ENCODE assay signal across 8 cellular contexts in genomic region chr17:28949185-28950016, GRCh38. TPM values are rescaled to one million over a fixed set of nuclear protein-coding genes. Genes with fewer than 3 reads are reported as not detected.
A peak's percentile ranks its signal among the peaks of the same experiment; 100 is the strongest.
DNase-seq lines count a peak whose midpoint lies in the region; ATAC-seq, FAIRE-seq and TF ChIP-seq lines count a peak whose summit lies in the region.

No MANE protein-coding gene starts in this region.

- TF ChIP-seq CTCF in Peyer's patch (IDR thresholded peaks at IDR 0.05): no peak
- TF ChIP-seq CTCF in suprapubic skin (IDR thresholded peaks at IDR 0.05): no peak

- H3K4me3 ChIP-seq in ACC112 (ENCODE audit: low read depth, low read length): peak overlapping the region; percentile 95
- H3K4me3 ChIP-seq in H7 (ENCODE audit: insufficient read depth, low read depth, low read length): peak overlapping the region; percentile 97
- H3K4me3 ChIP-seq in Peyer's patch: peak overlapping the region; percentile 78 to 93 (median 87)
- peak overlapping the region; percentile 88 for H3K4me3 ChIP-seq in neuron (ENCODE audit: low read length)
- peak overlapping the region; percentile 85 for H3K4me3 ChIP-seq in suprapubic skin

- peaks cover 36% of the 10 kb centered on the region for H3K4me1 ChIP-seq in ACC112 (ENCODE audit: control insufficient read depth, insufficient read depth, low read length, unreplicated experiment)
- peaks cover 0 to 44% (median 9%) of the 10 kb centered on the region in 4 donors for H3K4me1 ChIP-seq in Peyer's patch
- H3K4me1 ChIP-seq in neuron (ENCODE audit: insufficient read depth, low read length): peaks cover 31% of the 10 kb centered on the region
- peaks cover 48% of the 10 kb centered on the region for H3K4me1 ChIP-seq in suprapubic skin

- H3K27ac ChIP-seq in ACC112 (ENCODE audit: low read depth, low read length) (peak overlapping the region; percentile 68), Peyer's patch (peak overlapping the region; percentile 91 to 99 (median 97)), suprapubic skin (peak overlapping the region; percentile 93)

- H3K36me3 ChIP-seq in ACC112 (ENCODE audit: insufficient read depth, low read length) (no peaks in the 10 kb centered on the region), H7 (replicated peaks; ENCODE audit: control insufficient read depth, insufficient read depth, low read length) (peaks cover 3% of the 10 kb centered on the region), Peyer's patch (peaks cover 0 to 3% (median 0%) of the 10 kb centered on the region in 3 donors), neuron (ENCODE audit: insufficient read depth, low read length) (peaks cover 17% of the 10 kb centered on the region), suprapubic skin (no peaks in the 10 kb centered on the region)

- no peak for ATAC-seq in GM18858 (IDR thresholded peaks at IDR 0.05; ENCODE audit: unreplicated experiment)

- TF ChIP-seq POLR2A in Peyer's patch (IDR thresholded peaks at IDR 0.05): peak in 1 of 2 donors; percentile 27
- peak in 1 of 2 donors; percentile 13 for TF ChIP-seq POLR2A in suprapubic skin (IDR thresholded peaks at IDR 0.05)

- H2AFZ ChIP-seq in ACC112 (ENCODE audit: low read length, unreplicated experiment) (peak overlapping the region; percentile 69), neuron (ENCODE audit: low read depth, low read length) (no peak overlapping the region)

- H3K27me3 ChIP-seq in ACC112 (ENCODE audit: insufficient read depth, low read length) (no peaks in the 10 kb centered on the region), H7 (ENCODE audit: control insufficient read depth, insufficient read depth, low read length) (no peaks in the 10 kb centered on the region), Peyer's patch (no peaks in the 10 kb centered on the region), neuron (ENCODE audit: insufficient read depth, low read length) (no peaks in the 10 kb centered on the region), suprapubic skin (no peaks in the 10 kb centered on the region)

- no peak for TF ChIP-seq EP300 in suprapubic skin (IDR thresholded peaks at IDR 0.05)

- DNase-seq in H7: peak; percentile 76
- peak; percentile 63 to 81 (median 81) for DNase-seq in Peyer's patch
- peak; percentile 86 for DNase-seq in activated effector memory CD4-positive, alpha-beta T cell treated with anti-CD3 and anti-CD28 coated beads, Interleukin-2, amount 50 U/mL, for 16 hours
- peak; percentile 22 to 51 for DNase-seq in frontal cortex (ENCODE audit: low spot score in 2 of 2)
- DNase-seq in suprapubic skin (ENCODE audit: low spot score in 2 of 2): peak; percentile 82 to 90

- H3K9me3 ChIP-seq in Peyer's patch: no peaks in the 10 kb centered on the region
- no peaks in the 10 kb centered on the region for H3K9me3 ChIP-seq in neuron (ENCODE audit: low read length)
- no peaks in the 10 kb centered on the region for H3K9me3 ChIP-seq in suprapubic skin

- WGBS in suprapubic skin: 0% methylated on average over 36 of the region's 61 CpGs

- FAIRE-seq in frontal cortex (lab: Jason Lieb, UNC): no peak

- peaks cover 64% of the 10 kb centered on the region for H3K79me2 ChIP-seq in ACC112 (ENCODE audit: control insufficient read depth, insufficient read depth, low read length, unreplicated experiment)

RNA-seq across cellular contexts. Expression of gene PHF12, which starts 1.9 kb away (rescaled TPM):
- total RNA-seq in H7 (2014; rRNA removed; shearing (Covaris generic)): 53.2 and 56.6 TPM in 2 replicates
- total RNA-seq in Peyer's patch: 100 to 1,000 TPM in 1 of 4 donors, 10 to 100 TPM in 3; 54.8 to 114 (median 72.9) TPM
- 30.6 TPM for total RNA-seq in frontal cortex
- total RNA-seq in suprapubic skin: 10 to 100 TPM; 24.4 to 80.9 (median 35.4) TPM

RNA-seq across cellular contexts. Expression of gene DHRS13, which starts 46.5 kb away (rescaled TPM):
- total RNA-seq in H7 (2014; rRNA removed; shearing (Covaris generic)): 11.9 and 17.0 TPM in 2 replicates
- total RNA-seq in Peyer's patch (10 to 100 TPM in 1 of 4 donors, 1 to 10 TPM in 3; 3.3 to 10.0 (median 7.1) TPM), frontal cortex (28.9 TPM), suprapubic skin (10 to 100 TPM; 15.1 to 26.8 (median 20.2) TPM)

RNA-seq across cellular contexts. Expression of gene FLOT2, which starts 51.9 kb away (rescaled TPM):
- 76.9 and 84.7 TPM in 2 replicates for total RNA-seq in H7 (2014; rRNA removed; shearing (Covaris generic))
- total RNA-seq in Peyer's patch (10 to 100 TPM; 21.7 to 53.6 (median 41.9) TPM), frontal cortex (14.7 TPM), suprapubic skin (10 to 100 TPM; 41.7 to 57.5 (median 52.3) TPM)

RNA-seq across cellular contexts. Expression of gene SEZ6, which starts 56.4 kb away (rescaled TPM):
- total RNA-seq in H7 (2014; rRNA removed; shearing (Covaris generic)): 0.37 and 0.83 TPM in 2 replicates
- total RNA-seq in Peyer's patch: 1 to 10 TPM in 1 of 4 donors, under 1 TPM in 1, not detected in 2; 0.66 to 1.1 TPM
- 45.2 TPM for total RNA-seq in frontal cortex
- not detected for total RNA-seq in suprapubic skin
